10 cellular contexts compared by ENCODE assay signal in genomic region chr5:177977600-177977999, GRCh38. TPM values are rescaled to one million over a fixed set of nuclear protein-coding genes. Genes with fewer than 3 reads are reported as not detected.
"Had no signal": no experiment of that assay in that cellular context is flagged by ENCODE, and none has a peak within 500 bp of the region (broad histone marks: within the 10 kb centered on the region; RNA-seq: fewer than 3 reads in every experiment).

No MANE protein-coding gene starts in this region.

RNA-seq across cellular contexts. Expression of gene PROP1, which starts 18.4 kb away (rescaled TPM):
- total RNA-seq: OCI-LY7, PC-3, PC-9, Peyer's patch, Right ventricle myocardium inferior, Right ventricle myocardium superior, RPMI7951, SJSA1, SK-MEL-5, T-cell had no signal
